Comparison of ENCODE assay signal across 23 cellular contexts in the genomic region with DNA sequence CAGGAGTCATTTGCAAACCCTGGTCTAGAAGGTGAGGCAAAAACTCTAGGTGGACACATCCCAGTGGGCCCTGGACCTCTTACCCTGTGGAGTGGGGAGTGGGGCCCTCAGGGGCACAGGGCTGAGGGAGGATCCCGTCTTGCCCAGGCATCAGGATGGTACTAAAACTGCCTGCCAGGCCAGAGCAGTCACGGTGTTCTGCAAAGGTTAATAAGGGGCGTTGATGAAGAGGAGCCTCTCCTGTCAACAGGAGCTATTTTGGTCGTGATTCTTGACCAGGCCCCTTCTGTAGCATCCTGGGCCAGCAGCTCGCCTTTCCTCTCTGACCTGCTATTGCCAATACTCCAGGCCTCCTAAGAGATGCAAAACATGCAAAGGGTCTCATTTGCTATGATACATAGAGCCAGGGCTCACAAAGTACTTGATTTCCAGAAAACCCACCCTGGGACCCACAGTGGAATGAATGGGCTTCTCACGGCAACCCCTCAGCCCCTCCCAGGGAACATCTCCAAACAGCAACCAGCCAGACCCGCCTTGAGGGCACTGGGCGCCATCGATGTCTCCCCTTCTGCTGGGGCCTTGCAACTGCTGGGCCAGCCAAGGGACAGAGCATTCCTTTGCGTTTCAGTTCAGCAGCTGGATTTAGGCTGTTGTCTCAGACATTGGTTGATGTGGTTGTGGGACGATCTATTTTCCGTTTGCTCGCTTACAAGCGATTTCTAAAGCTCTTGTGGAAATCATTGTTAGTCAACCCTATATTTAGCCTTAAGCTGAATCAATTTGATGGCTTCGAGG.
DNase-seq lines count a peak whose midpoint lies in the region; ATAC-seq and TF ChIP-seq lines count a peak whose summit lies in the region.
"Had no signal": no experiment of that assay in that cellular context is flagged by ENCODE, and none has a peak within 500 bp of the region (broad histone marks: within the 10 kb centered on the region; RNA-seq: fewer than 3 reads in every experiment).

No MANE protein-coding gene starts in this region.

- H3K4me1 ChIP-seq in upper lobe of left lung: no peaks in the 10 kb centered on the region
- H3K4me1 ChIP-seq: Peyer's patch, SJSA1 had no signal

- H3K9me3 ChIP-seq in upper lobe of left lung: no peaks in the 10 kb centered on the region
- H3K9me3 ChIP-seq: Peyer's patch, SJSA1 had no signal

- no peak for TF ChIP-seq POLR2A in upper lobe of left lung (IDR thresholded peaks at IDR 0.05)

- ATAC-seq in HG02571 (IDR thresholded peaks at IDR 0.05; ENCODE audit: unreplicated experiment) (no peak), upper lobe of left lung (ENCODE audit: low FRiP score in 2 of 2) (no peak)
- ATAC-seq: CD8-positive, alpha-beta T cell had no signal

- H3K27me3 ChIP-seq in upper lobe of left lung: no peaks in the 10 kb centered on the region
- H3K27me3 ChIP-seq: Peyer's patch, SJSA1 had no signal

- DNase-seq in NCI-H2227 (lab: John Stamatoyannopoulos, UW; ENCODE audit: unreplicated experiment) (peak; percentile 69), NCI-H2227 treated with DMSO at 0.1 percent for 48 hours (lab: John Stamatoyannopoulos, UW) (no peak), foreskin fibroblast (peak; percentile 1 to 11), iPS-NIHi7 (ENCODE audit: extremely low spot score) (peak; percentile 7), upper lobe of left lung (no peak), NCI-H1417 treated with DMSO at 0.1 percent for 48 hours (lab: John Stamatoyannopoulos, UW) (no peak)
- DNase-seq: ACHN; C1 segment of cervical spinal cord; Calu3; CD8-positive, alpha-beta T cell; GOT3; HCEC 1CT; KG1; NCI-H1092; NCI-H1436 treated with DMSO at 0.1 percent for 48 hours; NCI-H1930; NCI-H524 treated with DMSO at 0.1 percent for 48 hours; NCI-H82; Peyer's patch had no signal

- WGBS in upper lobe of left lung, 2 donors: 91 to 92% methylated on average over 12 to 15 of the region's 15 CpGs

- TF ChIP-seq CTCF in foreskin fibroblast (IDR thresholded peaks at IDR 0.05; ENCODE audit: low read depth, low read length) (no peak), upper lobe of left lung (IDR thresholded peaks at IDR 0.05) (no peak)

- H3K4me3 ChIP-seq in foreskin fibroblast (ENCODE audit: low read depth in 1 of 2, low read length in 2 of 2): no peak overlapping the region
- no peak overlapping the region for H3K4me3 ChIP-seq in upper lobe of left lung
- H3K4me3 ChIP-seq: Peyer's patch, SJSA1 had no signal

- no peak for TF ChIP-seq EP300 in upper lobe of left lung (IDR thresholded peaks at IDR 0.05)

- H3K36me3 ChIP-seq in upper lobe of left lung: no peaks in the 10 kb centered on the region
- H3K36me3 ChIP-seq: Peyer's patch, SJSA1 had no signal

- peak overlapping the region; percentile 37 for H3K27ac ChIP-seq in temporal lobe (ENCODE audit: low read depth, low read length)
- no peak overlapping the region for H3K27ac ChIP-seq in upper lobe of left lung
- H3K27ac ChIP-seq: 22Rv1, Peyer's patch, SJSA1 had no signal

Comparison
In these comparisons a context has a peak if more than half of its experiments do, and no peak if none do; other contexts are left out.
1. DNase-seq: peak in NCI-H2227 (single experiment), foreskin fibroblast (2 of 2) and iPS-NIHi7 (single experiment); none in NCI-H2227 treated with DMSO at 0.1 percent for 48 hours (single experiment), upper lobe of left lung (0 of 2) and NCI-H1417 treated with DMSO at 0.1 percent for 48 hours (single experiment).